Comparison of ENCODE assay signal across 17 cellular contexts in genomic region chr20:41531876-41532275, GRCh38.
"Had no signal": no experiment of that assay in that cellular context is flagged by ENCODE, and none has a peak within 500 bp of the region (broad histone marks: within the 10 kb centered on the region; RNA-seq: fewer than 3 reads in every experiment).

No MANE protein-coding gene starts in this region.

- H3K27me3 ChIP-seq: esophagus squamous epithelium, foreskin keratinocyte, ovary, upper lobe of left lung, uterus had no signal

- H3K4me2 ChIP-seq: smooth muscle cell had no signal

- H3K4me1 ChIP-seq: foreskin keratinocyte, uterus had no signal

- H3K36me3 ChIP-seq: ovary, uterus had no signal

- H3K9me3 ChIP-seq: esophagus squamous epithelium, ovary, upper lobe of left lung, uterus had no signal

- H3K27me3 Mint-ChIP-seq: dendritic cell treated with granulocyte-macrophage colony-stimulating factor and Interleukin-4, amounts not matched to agents 40 ng/mL and 50 ng/mL, for 4 days; effector memory CD8-positive, alpha-beta T cell; naive thymus-derived CD4-positive, alpha-beta T cell had no signal

- H3K9me3 Mint-ChIP-seq: dendritic cell treated with granulocyte-macrophage colony-stimulating factor and Interleukin-4, amounts not matched to agents 40 ng/mL and 50 ng/mL, for 4 days; effector memory CD8-positive, alpha-beta T cell; immature natural killer cell; naive thymus-derived CD4-positive, alpha-beta T cell had no signal

- FAIRE-seq: colon, keratinocyte had no signal

- H3K27ac ChIP-seq: esophagus squamous epithelium, foreskin keratinocyte, ovary, upper lobe of left lung, uterus had no signal

- DNase-seq: effector memory CD8-positive, alpha-beta T cell; esophagus squamous epithelium; foreskin keratinocyte; immature natural killer cell; left ventricle myocardium superior; mesendoderm; naive thymus-derived CD4-positive, alpha-beta T cell; ovary; right cardiac atrium; stimulated activated CD4-positive, alpha-beta T cell treated with anti-CD3 and anti-CD28 coated beads, Interleukin-2, amount 100 ng/mL, for 48 hours; stimulated activated naive CD4-positive, alpha-beta T cell treated with Interleukin-2 at 50 U/mL for 16 hours; upper lobe of left lung; uterus had no signal

- ATAC-seq: effector memory CD8-positive, alpha-beta T cell; foreskin keratinocyte; left ventricle myocardium superior; naive thymus-derived CD4-positive, alpha-beta T cell; right cardiac atrium had no signal

- H3K27ac Mint-ChIP-seq: dendritic cell treated with granulocyte-macrophage colony-stimulating factor and Interleukin-4, amounts not matched to agents 40 ng/mL and 50 ng/mL, for 4 days; effector memory CD8-positive, alpha-beta T cell; immature natural killer cell had no signal

- H3K4me3 Mint-ChIP-seq: dendritic cell treated with granulocyte-macrophage colony-stimulating factor and Interleukin-4, amounts not matched to agents 40 ng/mL and 50 ng/mL, for 4 days; effector memory CD8-positive, alpha-beta T cell; immature natural killer cell; naive thymus-derived CD4-positive, alpha-beta T cell had no signal

- H3K4me3 ChIP-seq: esophagus squamous epithelium, ovary, smooth muscle cell, upper lobe of left lung, uterus had no signal
